ENCODE assay signal across 2 cellular contexts in the genomic region with DNA sequence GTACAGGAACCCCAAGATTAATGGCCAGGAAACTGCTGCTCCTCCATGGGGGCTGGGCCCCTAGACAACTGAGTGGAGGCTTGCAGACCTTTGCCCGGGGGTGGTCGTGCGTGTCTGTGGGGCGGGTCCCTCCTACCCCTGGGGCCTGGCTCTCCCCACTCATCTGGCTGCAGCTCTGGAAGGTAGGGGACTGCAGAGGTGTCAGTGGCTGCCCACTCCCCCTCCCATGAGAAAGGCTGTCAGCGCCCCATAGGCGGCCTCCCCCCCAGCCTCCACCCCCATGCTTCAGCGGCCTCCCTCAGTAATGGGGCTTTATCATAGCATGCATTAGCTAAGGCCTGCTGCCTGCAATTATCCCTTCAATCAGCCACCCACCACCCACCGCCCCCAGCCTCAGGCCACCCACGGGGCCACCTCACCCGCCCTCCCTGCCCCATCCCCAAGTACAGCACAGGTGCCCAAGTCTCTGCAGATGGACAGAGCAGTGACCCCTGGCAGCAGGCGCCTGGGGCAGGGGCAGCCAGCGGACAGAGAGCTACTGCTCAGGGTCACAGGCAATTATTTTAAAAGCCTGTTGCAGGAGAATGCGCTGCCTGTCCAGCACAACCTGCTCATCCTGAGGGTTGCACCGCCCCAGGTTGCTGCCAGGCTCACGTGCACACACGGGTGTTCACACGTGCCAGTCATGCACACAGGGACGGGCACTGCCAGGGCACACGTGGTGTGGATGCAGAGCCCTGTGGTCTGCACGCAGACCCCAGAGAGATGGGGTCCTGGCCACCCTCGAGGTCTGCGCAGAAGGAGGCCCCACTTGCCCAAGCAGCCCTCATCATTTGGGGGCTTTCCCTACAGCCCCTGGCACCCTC.
A peak's percentile ranks its signal among the peaks of the same experiment; 100 is the strongest.
TF ChIP-seq lines count a peak whose summit lies in the region.

No MANE protein-coding gene starts in this region.

TF ChIP-seq in HEK293, 187 proteins besides CTCF, POLR2A, EP300 and RAD21:
- TF ChIP-seq ZNF555 (tag by site-specific recombination; conservative IDR thresholded peaks at IDR 0.05) (no peak), ZFHX2 (tag by site-specific recombination; conservative IDR thresholded peaks at IDR 0.05) (peak; percentile 89), ZNF514 (tag by site-specific recombination; IDR thresholded peaks at IDR 0.05) (no peak), EGR2 (tag by site-specific recombination; IDR thresholded peaks at IDR 0.05; ENCODE audit: low read depth) (peak; percentile 92), SALL2 (tag by site-specific recombination; IDR thresholded peaks at IDR 0.05; ENCODE audit: borderline replicate concordance) (no peak), BCL11B (tag by site-specific recombination; IDR thresholded peaks at IDR 0.05; ENCODE audit: low read depth) (no peak), ZNF324 (tag by site-specific recombination; IDR thresholded peaks at IDR 0.05) (no peak), ZNF133 (tag by site-specific recombination; IDR thresholded peaks at IDR 0.05) (no peak), ZNF391 (tag by site-specific recombination; IDR thresholded peaks at IDR 0.05; ENCODE audit: borderline replicate concordance, low read depth) (no peak), ZNF501 (tag by site-specific recombination; IDR thresholded peaks at IDR 0.05) (no peak)
- TF ChIP-seq, protein P1, sequence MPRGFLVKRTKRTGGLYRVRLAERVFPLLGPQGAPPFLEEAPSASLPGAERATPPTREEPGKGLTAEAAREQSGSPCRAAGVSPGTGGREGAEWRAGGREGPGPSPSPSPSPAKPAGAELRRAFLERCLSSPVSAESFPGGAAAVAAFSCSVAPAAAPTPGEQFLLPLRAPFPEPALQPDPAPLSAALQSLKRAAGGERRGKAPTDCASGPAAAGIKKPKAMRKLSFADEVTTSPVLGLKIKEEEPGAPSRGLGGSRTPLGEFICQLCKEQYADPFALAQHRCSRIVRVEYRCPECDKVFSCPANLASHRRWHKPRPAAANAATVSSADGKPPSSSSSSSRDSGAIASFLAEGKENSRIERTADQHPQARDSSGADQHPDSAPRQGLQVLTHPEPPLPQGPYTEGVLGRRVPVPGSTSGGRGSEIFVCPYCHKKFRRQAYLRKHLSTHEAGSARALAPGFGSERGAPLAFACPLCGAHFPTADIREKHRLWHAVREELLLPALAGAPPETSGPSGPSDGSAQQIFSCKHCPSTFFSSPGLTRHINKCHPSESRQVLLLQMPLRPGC (tag by site-specific recombination; IDR thresholded peaks at IDR 0.05), result no peak
- TF ChIP-seq, protein P2, sequence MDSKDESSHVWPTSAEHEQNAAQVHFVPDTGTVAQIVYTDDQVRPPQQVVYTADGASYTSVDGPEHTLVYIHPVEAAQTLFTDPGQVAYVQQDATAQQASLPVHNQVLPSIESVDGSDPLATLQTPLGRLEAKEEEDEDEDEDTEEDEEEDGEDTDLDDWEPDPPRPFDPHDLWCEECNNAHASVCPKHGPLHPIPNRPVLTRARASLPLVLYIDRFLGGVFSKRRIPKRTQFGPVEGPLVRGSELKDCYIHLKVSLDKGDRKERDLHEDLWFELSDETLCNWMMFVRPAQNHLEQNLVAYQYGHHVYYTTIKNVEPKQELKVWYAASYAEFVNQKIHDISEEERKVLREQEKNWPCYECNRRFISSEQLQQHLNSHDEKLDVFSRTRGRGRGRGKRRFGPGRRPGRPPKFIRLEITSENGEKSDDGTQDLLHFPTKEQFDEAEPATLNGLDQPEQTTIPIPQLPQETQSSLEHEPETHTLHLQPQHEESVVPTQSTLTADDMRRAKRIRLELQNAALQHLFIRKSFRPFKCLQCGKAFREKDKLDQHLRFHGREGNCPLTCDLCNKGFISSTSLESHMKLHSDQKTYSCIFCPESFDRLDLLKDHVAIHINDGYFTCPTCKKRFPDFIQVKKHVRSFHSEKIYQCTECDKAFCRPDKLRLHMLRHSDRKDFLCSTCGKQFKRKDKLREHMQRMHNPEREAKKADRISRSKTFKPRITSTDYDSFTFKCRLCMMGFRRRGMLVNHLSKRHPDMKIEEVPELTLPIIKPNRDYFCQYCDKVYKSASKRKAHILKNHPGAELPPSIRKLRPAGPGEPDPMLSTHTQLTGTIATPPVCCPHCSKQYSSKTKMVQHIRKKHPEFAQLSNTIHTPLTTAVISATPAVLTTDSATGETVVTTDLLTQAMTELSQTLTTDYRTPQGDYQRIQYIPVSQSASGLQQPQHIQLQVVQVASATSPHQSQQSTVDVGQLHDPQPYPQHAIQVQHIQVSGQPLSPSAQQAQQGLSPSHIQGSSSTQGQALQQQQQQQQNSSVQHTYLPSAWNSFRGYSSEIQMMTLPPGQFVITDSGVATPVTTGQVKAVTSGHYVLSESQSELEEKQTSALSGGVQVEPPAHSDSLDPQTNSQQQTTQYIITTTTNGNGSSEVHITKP (tag by site-specific recombination; IDR thresholded peaks at IDR 0.05), result 0 out of 2 replicates have a peak, but pooled peaks have one; percentile 13

TF ChIP-seq in H1, 55 proteins besides CTCF, POLR2A, EP300 and RAD21:
- TF ChIP-seq SP2 (IDR thresholded peaks at IDR 0.05; ENCODE audit: low read length), result no peak
- TF ChIP-seq NANOG (IDR thresholded peaks at IDR 0.05; ENCODE audit: insufficient read depth, low read depth, low read length, poor library complexity, severe bottlenecking), result no peak
- no peak for TF ChIP-seq ASH2L (IDR thresholded peaks at IDR 0.05; ENCODE audit: low read length)
- TF ChIP-seq EZH2 (IDR thresholded peaks at IDR 0.05; ENCODE audit: low read depth, low read length, severe bottlenecking), result no peak
- no peak for TF ChIP-seq RFX5 (IDR thresholded peaks at IDR 0.05; ENCODE audit: borderline replicate concordance, low read depth, low read length)
- no peak for TF ChIP-seq ZNF274 (IDR thresholded peaks at IDR 0.05; ENCODE audit: borderline replicate concordance, extremely low read depth, low read length)
- TF ChIP-seq CHD1 (IDR thresholded peaks at IDR 0.05; ENCODE audit: low read depth, low read length), result no peak
- TF ChIP-seq POU5F1 (IDR thresholded peaks at IDR 0.05; ENCODE audit: low read depth, low read length), result no peak
- TF ChIP-seq, protein P3, sequence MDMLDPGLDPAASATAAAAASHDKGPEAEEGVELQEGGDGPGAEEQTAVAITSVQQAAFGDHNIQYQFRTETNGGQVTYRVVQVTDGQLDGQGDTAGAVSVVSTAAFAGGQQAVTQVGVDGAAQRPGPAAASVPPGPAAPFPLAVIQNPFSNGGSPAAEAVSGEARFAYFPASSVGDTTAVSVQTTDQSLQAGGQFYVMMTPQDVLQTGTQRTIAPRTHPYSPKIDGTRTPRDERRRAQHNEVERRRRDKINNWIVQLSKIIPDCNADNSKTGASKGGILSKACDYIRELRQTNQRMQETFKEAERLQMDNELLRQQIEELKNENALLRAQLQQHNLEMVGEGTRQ (IDR thresholded peaks at IDR 0.05; ENCODE audit: low read length), result no peak
- TF ChIP-seq GTF2F1 (IDR thresholded peaks at IDR 0.05; ENCODE audit: borderline replicate concordance, low read depth, low read length), result no peak
- TF ChIP-seq KDM5A (IDR thresholded peaks at IDR 0.05; ENCODE audit: low read length), result no peak
- TF ChIP-seq SP1 (IDR thresholded peaks at IDR 0.05; ENCODE audit: low read depth, low read length), result no peak
- TF ChIP-seq CREB1 (IDR thresholded peaks at IDR 0.05), result no peak
- TF ChIP-seq PHF8 (conservative IDR thresholded peaks at IDR 0.05; ENCODE audit: low read depth, low read length), result no peak
- no peak for TF ChIP-seq KDM1A (IDR thresholded peaks at IDR 0.05; ENCODE audit: borderline replicate concordance, low read length)
- TF ChIP-seq HDAC2 (IDR thresholded peaks at IDR 0.05; ENCODE audit: borderline replicate concordance in 1 of 2, low read depth in 2 of 2, low read length in 2 of 2), result no peak
- TF ChIP-seq CHD2 (IDR thresholded peaks at IDR 0.05; ENCODE audit: low read length), result no peak
- no peak for TF ChIP-seq CTBP2 (IDR thresholded peaks at IDR 0.05; ENCODE audit: borderline replicate concordance, insufficient read depth, insufficient read length, low read length)
- TF ChIP-seq TCF12 (IDR thresholded peaks at IDR 0.05; ENCODE audit: low read depth, low read length), result no peak
